In the genomic region with DNA sequence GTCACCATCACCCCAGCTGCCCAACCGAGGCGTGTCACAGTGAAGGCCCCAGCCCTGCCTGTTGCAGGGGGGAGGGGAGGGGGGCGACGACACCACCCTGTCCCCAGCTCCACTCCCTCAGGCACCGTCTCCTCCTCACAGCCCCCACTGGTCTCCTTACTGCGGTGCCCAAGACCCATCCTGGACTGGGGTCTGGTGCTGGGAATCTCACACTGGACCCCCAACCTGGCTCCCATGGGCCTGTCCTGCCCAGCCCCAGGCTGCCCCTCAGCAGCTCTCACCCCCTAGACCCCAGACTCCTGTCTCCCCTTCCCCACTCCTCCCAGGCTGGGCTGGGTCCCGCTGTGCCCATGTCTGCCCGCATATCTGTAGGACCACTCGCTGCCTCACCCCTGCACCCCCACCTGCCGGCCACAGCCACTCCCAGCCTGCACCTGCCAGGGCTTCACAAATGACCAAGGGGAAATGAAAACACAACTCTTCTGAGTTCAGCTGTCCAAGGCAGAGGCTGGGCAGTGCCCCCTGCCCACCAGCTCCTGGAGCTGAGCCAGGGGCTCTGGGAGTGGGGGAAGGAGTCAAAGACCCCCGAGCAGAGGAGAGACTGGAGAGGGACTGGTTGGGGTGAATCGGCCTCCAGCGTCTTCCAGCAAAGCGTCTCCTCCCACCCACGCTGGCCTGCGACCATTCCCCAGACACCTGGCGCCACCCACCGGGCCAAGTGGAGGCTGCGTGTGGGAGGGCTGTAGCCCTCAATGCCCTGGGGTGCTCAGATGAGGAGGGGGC, we compare ENCODE assay signal across 8 cellular contexts. TPM values are rescaled to one million over a fixed set of nuclear protein-coding genes. Genes with fewer than 3 reads are reported as not detected.
DNase-seq lines count a peak whose midpoint lies in the region; ATAC-seq and TF ChIP-seq lines count a peak whose summit lies in the region.

No MANE protein-coding gene starts in this region.

- H3K36me3 ChIP-seq in mucosa of descending colon (ENCODE audit: low read depth) (no peaks in the 10 kb centered on the region), testis (ENCODE audit: low read depth, missing control alignments) (no peaks in the 10 kb centered on the region)

- WGBS in testis, 2 donors = 57 to 61% methylated on average over 19 of the region's 19 CpGs

- TF ChIP-seq POLR2A in testis (IDR thresholded peaks at IDR 0.05) = no peak

- H3K9me3 ChIP-seq in mucosa of descending colon (no peaks in the 10 kb centered on the region), testis (no peaks in the 10 kb centered on the region)

- intact Hi-C loops in mucosa of descending colon (cut with DNase I, micrococcal nuclease) = loop anchor here (2.0 kb wide), 2 partner anchors 141 to 145 kb away; no protein-coding TSS in a partner anchor
- intact Hi-C loops in testis (cut with DNase I; ENCODE audit: low total_unique reads) = loop anchor here (5.0 kb wide), 1 partner anchor 143 kb away; no protein-coding TSS in a partner anchor

- TF ChIP-seq CTCF in mucosa of descending colon (IDR thresholded peaks at IDR 0.05) (peak; percentile 18), testis (IDR thresholded peaks at IDR 0.05) (peak; percentile 24 to 37 (median 30))

- H3K27ac ChIP-seq in testis = no peak overlapping the region

- H3K4me3 ChIP-seq in mucosa of descending colon (no peak overlapping the region), testis (no peak overlapping the region)

- no peaks in the 10 kb centered on the region for H3K27me3 ChIP-seq in testis

- DNase-seq in Daoy (ENCODE audit: low read depth) (peak; percentile 63), NCI-H1092 (lab: John Stamatoyannopoulos, UW) (peak; percentile 41), mucosa of descending colon (peak; percentile 72 to 79 (median 74)), testis (peak; percentile 61), NCI-H187 (lab: John Stamatoyannopoulos, UW) (no peak), NK-92 (lab: John Stamatoyannopoulos, UW; ENCODE audit: unreplicated experiment) (no peak)
- peak; percentile 47 to 58 for DNase-seq in activated CD4-positive, alpha-beta T cell treated with anti-CD3 and anti-CD28 coated beads for 4 hours
- peak; percentile 38 for DNase-seq in effector CD4-positive, alpha-beta T cell

- H3K4me1 ChIP-seq in mucosa of descending colon (ENCODE audit: low read depth) (peaks cover 51% of the 10 kb centered on the region), testis (peaks cover 8% of the 10 kb centered on the region)

- peak; percentile 38 for ATAC-seq in mucosa of descending colon

RNA-seq across cellular contexts. Expression of gene EGFL7, which starts 32.6 kb away (rescaled TPM):
- total RNA-seq in Daoy (2014; rRNA removed; shearing (Covaris generic)) = 53.7 and 56.2 TPM in 2 replicates
- 10 to 100 TPM; 15.9 to 43.4 (median 18.9) TPM for total RNA-seq in mucosa of descending colon
- total RNA-seq in testis = 100 to 1,000 TPM; 101 to 106 TPM
- 68.5 TPM for polyA plus RNA-seq in testis (ENCODE audit: insufficient read depth, low read depth, low replicate concordance)

RNA-seq across cellular contexts. Expression of gene AGPAT2, which starts 57.2 kb away (rescaled TPM):
- 46.5 and 51.3 TPM in 2 replicates for total RNA-seq in Daoy (2014; rRNA removed; shearing (Covaris generic))
- total RNA-seq in mucosa of descending colon (100 to 1,000 TPM; 113 to 296 (median 152) TPM), testis (10 to 100 TPM; 46.6 to 52.7 TPM)
- 34.2 TPM for polyA plus RNA-seq in testis (ENCODE audit: insufficient read depth, low read depth, low replicate concordance)

Comparison
In these comparisons a context has a peak if more than half of its experiments do, and no peak if none do; other contexts are left out.
1. DNase-seq: peak in Daoy (single experiment), NCI-H1092 (single experiment), activated CD4-positive, alpha-beta T cell treated with anti-CD3 and anti-CD28 coated beads for 4 hours (2 of 2), effector CD4-positive, alpha-beta T cell (single experiment), mucosa of descending colon (3 of 3) and testis (single experiment); none in NCI-H187 (0 of 2) and NK-92 (single experiment).